1 cellular context compared by ENCODE assay signal in the genomic region with DNA sequence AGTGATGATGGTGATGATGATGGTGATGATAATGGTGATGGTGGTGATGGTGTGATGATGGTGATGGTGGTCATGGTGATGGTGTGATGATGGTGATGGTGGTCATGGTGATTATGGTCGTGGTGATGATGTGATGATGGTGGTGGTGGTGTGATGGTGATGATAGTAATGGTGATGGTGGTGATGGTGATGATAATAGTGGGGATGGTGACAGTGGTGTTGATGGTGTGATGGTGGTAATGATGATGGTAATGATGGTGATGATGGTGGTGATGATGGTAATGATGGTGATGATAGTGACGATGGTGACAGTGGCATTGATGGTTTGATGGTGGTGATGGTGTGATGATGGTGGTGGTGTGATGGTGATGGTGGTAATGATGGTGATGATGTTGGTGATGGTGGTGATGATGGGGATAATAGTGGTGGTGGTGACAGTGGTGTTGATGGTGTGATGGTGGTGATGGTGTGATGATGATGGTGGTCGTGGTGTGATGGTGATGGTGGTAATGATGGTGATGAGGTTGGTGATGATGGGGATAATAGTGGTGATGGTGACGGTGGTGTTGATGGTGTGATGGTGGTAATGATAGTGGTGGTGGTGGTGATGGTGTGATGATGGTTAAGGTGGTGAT.
TF ChIP-seq lines count a peak whose summit lies in the region.

No MANE protein-coding gene starts in this region.

TF ChIP-seq in K562, 482 proteins besides CTCF, POLR2A, EP300 and RAD21:
- TF ChIP-seq PHF20 (IDR thresholded peaks at IDR 0.05; ENCODE audit: partially characterized antibody) (peak; percentile 24), TAF7 (tag; IDR thresholded peaks at IDR 0.05) (no peak), EHMT2 (IDR thresholded peaks at IDR 0.05) (0 out of 2 replicates have a peak, but pooled peaks have one; percentile 19), MYNN (IDR thresholded peaks at IDR 0.05) (no peak), MYNN (CRISPR knock-in tag; IDR thresholded peaks at IDR 0.05) (no peak), CSDE1 (IDR thresholded peaks at IDR 0.05) (0 out of 4 replicates have a peak, but pooled peaks of 1 of the 2 experiments have one; percentile 12), ZNF507 (tag; conservative IDR thresholded peaks at IDR 0.05) (no peak), KDM1A (IDR thresholded peaks at IDR 0.05) (peak in 1 of 2 experiments; percentile 32; a peak in 1 of 4 replicates), TSC22D4 (tag; IDR thresholded peaks at IDR 0.05) (0 out of 2 replicates have a peak, but pooled peaks have one; percentile 10), ZNF766 (CRISPR knock-in tag; conservative IDR thresholded peaks at IDR 0.05) (no peak)
- TF ChIP-seq, protein P1, sequence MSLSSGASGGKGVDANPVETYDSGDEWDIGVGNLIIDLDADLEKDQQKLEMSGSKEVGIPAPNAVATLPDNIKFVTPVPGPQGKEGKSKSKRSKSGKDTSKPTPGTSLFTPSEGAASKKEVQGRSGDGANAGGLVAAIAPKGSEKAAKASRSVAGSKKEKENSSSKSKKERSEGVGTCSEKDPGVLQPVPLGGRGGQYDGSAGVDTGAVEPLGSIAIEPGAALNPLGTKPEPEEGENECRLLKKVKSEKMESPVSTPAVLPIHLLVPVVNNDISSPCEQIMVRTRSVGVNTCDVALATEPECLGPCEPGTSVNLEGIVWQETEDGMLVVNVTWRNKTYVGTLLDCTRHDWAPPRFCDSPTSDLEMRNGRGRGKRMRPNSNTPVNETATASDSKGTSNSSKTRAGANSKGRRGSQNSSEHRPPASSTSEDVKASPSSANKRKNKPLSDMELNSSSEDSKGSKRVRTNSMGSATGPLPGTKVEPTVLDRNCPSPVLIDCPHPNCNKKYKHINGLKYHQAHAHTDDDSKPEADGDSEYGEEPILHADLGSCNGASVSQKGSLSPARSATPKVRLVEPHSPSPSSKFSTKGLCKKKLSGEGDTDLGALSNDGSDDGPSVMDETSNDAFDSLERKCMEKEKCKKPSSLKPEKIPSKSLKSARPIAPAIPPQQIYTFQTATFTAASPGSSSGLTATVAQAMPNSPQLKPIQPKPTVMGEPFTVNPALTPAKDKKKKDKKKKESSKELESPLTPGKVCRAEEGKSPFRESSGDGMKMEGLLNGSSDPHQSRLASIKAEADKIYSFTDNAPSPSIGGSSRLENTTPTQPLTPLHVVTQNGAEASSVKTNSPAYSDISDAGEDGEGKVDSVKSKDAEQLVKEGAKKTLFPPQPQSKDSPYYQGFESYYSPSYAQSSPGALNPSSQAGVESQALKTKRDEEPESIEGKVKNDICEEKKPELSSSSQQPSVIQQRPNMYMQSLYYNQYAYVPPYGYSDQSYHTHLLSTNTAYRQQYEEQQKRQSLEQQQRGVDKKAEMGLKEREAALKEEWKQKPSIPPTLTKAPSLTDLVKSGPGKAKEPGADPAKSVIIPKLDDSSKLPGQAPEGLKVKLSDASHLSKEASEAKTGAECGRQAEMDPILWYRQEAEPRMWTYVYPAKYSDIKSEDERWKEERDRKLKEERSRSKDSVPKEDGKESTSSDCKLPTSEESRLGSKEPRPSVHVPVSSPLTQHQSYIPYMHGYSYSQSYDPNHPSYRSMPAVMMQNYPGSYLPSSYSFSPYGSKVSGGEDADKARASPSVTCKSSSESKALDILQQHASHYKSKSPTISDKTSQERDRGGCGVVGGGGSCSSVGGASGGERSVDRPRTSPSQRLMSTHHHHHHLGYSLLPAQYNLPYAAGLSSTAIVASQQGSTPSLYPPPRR (CRISPR knock-in tag; IDR thresholded peaks at IDR 0.05; ENCODE audit: borderline replicate concordance) = no peak
